In the genomic region with DNA sequence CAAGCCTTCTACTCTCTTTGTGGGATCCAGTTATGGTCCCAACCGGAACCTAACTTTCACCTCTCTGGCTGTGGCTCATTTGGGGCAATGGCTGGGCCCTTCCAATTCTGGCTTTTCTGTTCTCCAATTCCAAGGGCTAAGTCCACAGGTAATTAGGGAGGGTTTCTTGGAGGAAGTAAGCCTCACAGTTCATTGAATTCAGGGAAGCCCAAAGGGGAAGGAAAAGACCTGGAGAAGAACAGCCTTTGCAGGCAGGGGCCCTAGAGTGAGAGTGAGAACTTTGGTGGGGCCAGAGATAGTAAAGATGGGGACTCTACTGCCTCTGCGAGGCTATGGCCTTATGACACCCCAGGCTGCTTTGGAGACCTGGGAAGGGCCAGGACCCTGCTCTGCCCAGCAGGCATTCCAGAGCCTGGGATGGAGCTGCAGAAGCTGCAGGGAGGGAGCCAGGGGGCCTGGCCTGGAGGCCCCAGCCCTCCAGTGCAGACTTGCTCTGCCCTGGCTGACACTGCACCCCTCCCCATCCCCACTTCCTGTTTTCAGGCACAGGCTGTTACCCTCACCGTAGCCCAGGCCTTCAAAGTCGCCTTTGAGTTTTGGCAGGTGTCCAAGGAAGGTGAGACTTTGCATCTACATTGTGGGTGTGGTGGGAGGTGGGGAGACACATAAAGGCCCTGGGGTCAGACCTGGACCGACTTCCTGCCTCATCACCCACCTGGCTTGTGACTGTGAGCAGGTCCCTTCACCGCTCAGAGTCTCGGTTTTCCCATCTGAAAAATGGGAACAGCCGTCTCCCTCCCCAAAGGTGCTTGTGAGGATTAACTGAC, we compare ENCODE assay signal across 8 cellular contexts. TPM values are rescaled to one million over a fixed set of nuclear protein-coding genes. Genes with fewer than 3 reads are reported as not detected.
DNase-seq lines count a peak whose midpoint lies in the region; ATAC-seq lines count a peak whose summit lies in the region.

No MANE protein-coding gene starts in this region.

- peaks cover 7% of the 10 kb centered on the region for H3K36me3 Mint-ChIP-seq in IgD-negative memory B cell
- no peaks in the 10 kb centered on the region for H3K36me3 Mint-ChIP-seq in stimulated activated naive CD8-positive, alpha-beta T cell treated with anti-CD3 and anti-CD28 coated beads, Interleukin-15, Interleukin-2, amounts not matched to agents 100 ng/mL and 50 ng/mL, for 24 hours (ENCODE audit: low read depth)

- peak; percentile 48 to 64 for DNase-seq in activated CD4-positive, alpha-beta T cell treated with anti-CD3 and anti-CD28 coated beads, Interleukin-2, amount 50 U/mL, for 48 hours
- DNase-seq in germinal center (ENCODE audit: low spot score) = peak; percentile 80
- no peak for DNase-seq in COLO829 (ENCODE audit: low spot score)
- no peak for DNase-seq in COR-L47 (lab: John Stamatoyannopoulos, UW)

- H3K4me3 Mint-ChIP-seq in IgD-negative memory B cell = peak overlapping the region in 3 of 4 donors; percentile 47 to 69 (median 67)
- H3K4me3 Mint-ChIP-seq in stimulated activated naive CD8-positive, alpha-beta T cell treated with anti-CD3 and anti-CD28 coated beads, Interleukin-15, Interleukin-2, amounts not matched to agents 100 ng/mL and 50 ng/mL, for 24 hours = peak overlapping the region; percentile 77

- no peaks in the 10 kb centered on the region for H3K9me3 Mint-ChIP-seq in IgD-negative memory B cell
- no peaks in the 10 kb centered on the region for H3K9me3 Mint-ChIP-seq in stimulated activated naive CD8-positive, alpha-beta T cell treated with anti-CD3 and anti-CD28 coated beads, Interleukin-15, Interleukin-2, amounts not matched to agents 100 ng/mL and 50 ng/mL, for 24 hours

- H3K4me1 Mint-ChIP-seq in IgD-negative memory B cell = peaks cover 23 to 38% (median 35%) of the 10 kb centered on the region in 3 donors
- H3K4me1 Mint-ChIP-seq in stimulated activated naive CD8-positive, alpha-beta T cell treated with anti-CD3 and anti-CD28 coated beads, Interleukin-15, Interleukin-2, amounts not matched to agents 100 ng/mL and 50 ng/mL, for 24 hours (ENCODE audit: low read depth) = peaks cover 96% of the 10 kb centered on the region

- ATAC-seq in GM19395 (IDR thresholded peaks at IDR 0.05; ENCODE audit: unreplicated experiment) (peak; percentile 84), HG03045 (IDR thresholded peaks at IDR 0.05; ENCODE audit: unreplicated experiment) (no peak)

- H3K27me3 Mint-ChIP-seq in IgD-negative memory B cell = no peaks in the 10 kb centered on the region
- no peaks in the 10 kb centered on the region for H3K27me3 Mint-ChIP-seq in stimulated activated naive CD8-positive, alpha-beta T cell treated with anti-CD3 and anti-CD28 coated beads, Interleukin-15, Interleukin-2, amounts not matched to agents 100 ng/mL and 50 ng/mL, for 24 hours

- peak overlapping the region; percentile 59 to 95 (median 90) for H3K27ac Mint-ChIP-seq in IgD-negative memory B cell
- peak overlapping the region; percentile 70 for H3K27ac Mint-ChIP-seq in stimulated activated naive CD8-positive, alpha-beta T cell treated with anti-CD3 and anti-CD28 coated beads, Interleukin-15, Interleukin-2, amounts not matched to agents 100 ng/mL and 50 ng/mL, for 24 hours

RNA-seq across cellular contexts. Expression of gene LDLRAP1, which starts 18.9 kb away (rescaled TPM):
- polyA plus RNA-seq in IgD-negative memory B cell = 60.5 TPM

RNA-seq across cellular contexts. Expression of gene MAN1C1, which starts 54.3 kb away (rescaled TPM):
- polyA plus RNA-seq in IgD-negative memory B cell = 0.49 TPM

Comparison
In these comparisons a context has a peak if more than half of its experiments do, and no peak if none do; other contexts are left out.
1. DNase-seq: peak in activated CD4-positive, alpha-beta T cell treated with anti-CD3 and anti-CD28 coated beads, Interleukin-2, amount 50 U/mL, for 48 hours (2 of 2) and germinal center (single experiment); none in COLO829 (single experiment) and COR-L47 (single experiment).